ENCODE assay signal across 1 cellular context in the genomic region with DNA sequence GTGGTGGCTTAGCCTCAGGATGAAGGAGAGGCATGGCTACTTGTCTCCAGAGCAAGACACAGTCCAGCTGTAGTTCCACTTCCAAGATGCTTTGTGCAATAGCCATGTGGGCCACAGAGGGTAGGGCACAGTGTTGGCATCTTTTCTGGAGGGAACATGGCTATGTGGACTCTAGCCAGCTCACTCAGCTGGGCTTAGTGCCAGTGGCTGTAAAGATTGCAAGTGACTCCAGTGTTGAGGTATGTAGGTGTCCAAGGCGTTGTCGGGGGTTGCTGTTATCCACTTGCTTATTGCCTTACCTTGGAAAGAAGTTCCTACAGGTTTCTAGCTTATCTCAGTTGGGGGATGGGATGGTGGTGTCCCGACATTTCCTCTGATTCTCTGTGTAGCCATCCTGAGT.
TF ChIP-seq lines count a peak whose summit lies in the region.

No MANE protein-coding gene starts in this region.

TF ChIP-seq in IMR-90, 13 proteins besides CTCF, POLR2A, EP300 and RAD21 (continued from another document):
- TF ChIP-seq FOS (IDR thresholded peaks at IDR 0.05; ENCODE audit: low read depth, low read length) (no peak), CEBPB (IDR thresholded peaks at IDR 0.05; ENCODE audit: low read depth, low read length) (no peak), NFE2L2 (IDR thresholded peaks at IDR 0.05; ENCODE audit: low read depth, low read length) (no peak), MAFK (IDR thresholded peaks at IDR 0.05; ENCODE audit: low read depth, low read length) (no peak), BHLHE40 (IDR thresholded peaks at IDR 0.05; ENCODE audit: low read depth, low read length) (no peak), MXI1 (IDR thresholded peaks at IDR 0.05; ENCODE audit: borderline replicate concordance, low read depth, low read length) (no peak)
- TF ChIP-seq, protein P1, sequence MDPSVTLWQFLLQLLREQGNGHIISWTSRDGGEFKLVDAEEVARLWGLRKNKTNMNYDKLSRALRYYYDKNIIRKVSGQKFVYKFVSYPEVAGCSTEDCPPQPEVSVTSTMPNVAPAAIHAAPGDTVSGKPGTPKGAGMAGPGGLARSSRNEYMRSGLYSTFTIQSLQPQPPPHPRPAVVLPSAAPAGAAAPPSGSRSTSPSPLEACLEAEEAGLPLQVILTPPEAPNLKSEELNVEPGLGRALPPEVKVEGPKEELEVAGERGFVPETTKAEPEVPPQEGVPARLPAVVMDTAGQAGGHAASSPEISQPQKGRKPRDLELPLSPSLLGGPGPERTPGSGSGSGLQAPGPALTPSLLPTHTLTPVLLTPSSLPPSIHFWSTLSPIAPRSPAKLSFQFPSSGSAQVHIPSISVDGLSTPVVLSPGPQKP (IDR thresholded peaks at IDR 0.05; ENCODE audit: borderline replicate concordance, low read depth, low read length): no peak
- TF ChIP-seq, protein P2, sequence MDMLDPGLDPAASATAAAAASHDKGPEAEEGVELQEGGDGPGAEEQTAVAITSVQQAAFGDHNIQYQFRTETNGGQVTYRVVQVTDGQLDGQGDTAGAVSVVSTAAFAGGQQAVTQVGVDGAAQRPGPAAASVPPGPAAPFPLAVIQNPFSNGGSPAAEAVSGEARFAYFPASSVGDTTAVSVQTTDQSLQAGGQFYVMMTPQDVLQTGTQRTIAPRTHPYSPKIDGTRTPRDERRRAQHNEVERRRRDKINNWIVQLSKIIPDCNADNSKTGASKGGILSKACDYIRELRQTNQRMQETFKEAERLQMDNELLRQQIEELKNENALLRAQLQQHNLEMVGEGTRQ (IDR thresholded peaks at IDR 0.05; ENCODE audit: low read depth, low read length): no peak
